In genomic region chr4:105455182-105455581, GRCh38 we compare ENCODE assay signal across 31 cellular contexts.
"Had no signal": no experiment of that assay in that cellular context is flagged by ENCODE, and none has a peak within 500 bp of the region (broad histone marks: within the 10 kb centered on the region; RNA-seq: fewer than 3 reads in every experiment).

No MANE protein-coding gene starts in this region.

- ATAC-seq: activated CD4-positive, CD25-positive, alpha-beta regulatory T cell treated with anti-CD3 and anti-CD28 coated beads, Interleukin-2, amount 50 U/mL, for 24 hours; activated CD8-positive, alpha-beta memory T cell treated with anti-CD3 and anti-CD28 coated beads, Interleukin-2, amount 10 ng/mL, durations not matched to agents 7 days and 5 days; activated CD8-positive, alpha-beta T cell treated with anti-CD3 and anti-CD28 coated beads, Interleukin-2, amount 10 ng/mL, durations not matched to agents 7 days and 5 days; left lung; pancreas; psoas muscle; SK-N-SH treated with all-trans-retinoic acid at 6 μM for 48 hours; T-helper 17 cell; upper lobe of right lung had no signal

- DNase-seq: activated CD4-positive, alpha-beta T cell treated with anti-CD3 and anti-CD28 coated beads, Interleukin-2, amount 10 ng/mL, durations not matched to agents 7 days and 5 days; activated CD8-positive, alpha-beta memory T cell treated with anti-CD3 and anti-CD28 coated beads, Interleukin-2, amount 10 ng/mL, durations not matched to agents 7 days and 5 days; activated CD8-positive, alpha-beta T cell treated with anti-CD3 and anti-CD28 coated beads, Interleukin-2, amount 10 ng/mL, durations not matched to agents 7 days and 5 days; activated effector memory CD4-positive, alpha-beta T cell treated with anti-CD3 and anti-CD28 coated beads, Interleukin-2, amount 50 U/mL, for 16 hours; activated naive CD4-positive, alpha-beta T cell treated with anti-CD3 and anti-CD28 coated beads for 36 hours; activated naive CD8-positive, alpha-beta T cell treated with anti-CD3 and anti-CD28 coated beads, Interleukin-2, amount 10 ng/mL, durations not matched to agents 7 days and 5 days; amniotic stem cell; brain microvascular endothelial cell; central memory CD4-positive, alpha-beta T cell; endodermal cell; esophagus squamous epithelium; foreskin melanocyte; heart right ventricle; kidney glomerular epithelial cell; left lung; naive B cell; nucleus accumbens; pancreas; psoas muscle; stimulated activated CD4-positive, alpha-beta T cell treated with anti-CD3 and anti-CD28 coated beads, Interleukin-15, amount 100 ng/mL, for 24 hours; stimulated activated CD4-positive, alpha-beta T cell treated with anti-CD3 and anti-CD28 coated beads, Interleukin-2, amount 100 ng/mL, for 24 hours; stimulated activated naive CD4-positive, alpha-beta T cell; T-helper 17 cell; T1000; tibial artery; upper lobe of right lung; WERI-Rb-1 had no signal

- H3K27me3 Mint-ChIP-seq: activated CD4-positive, alpha-beta T cell treated with anti-CD3 and anti-CD28 coated beads, Interleukin-2, amount 10 ng/mL, durations not matched to agents 7 days and 5 days; activated CD8-positive, alpha-beta memory T cell treated with anti-CD3 and anti-CD28 coated beads, Interleukin-2, amount 10 ng/mL, durations not matched to agents 7 days and 5 days; activated naive CD8-positive, alpha-beta T cell treated with anti-CD3 and anti-CD28 coated beads, Interleukin-2, amount 10 ng/mL, durations not matched to agents 7 days and 5 days; naive B cell; T-helper 17 cell had no signal

- H3K27ac Mint-ChIP-seq: activated CD4-positive, alpha-beta T cell treated with anti-CD3 and anti-CD28 coated beads, Interleukin-2, amount 10 ng/mL, durations not matched to agents 7 days and 5 days; activated CD8-positive, alpha-beta memory T cell treated with anti-CD3 and anti-CD28 coated beads, Interleukin-2, amount 10 ng/mL, durations not matched to agents 7 days and 5 days; activated CD8-positive, alpha-beta T cell treated with anti-CD3 and anti-CD28 coated beads, Interleukin-2, amount 10 ng/mL, durations not matched to agents 7 days and 5 days; activated naive CD8-positive, alpha-beta T cell treated with anti-CD3 and anti-CD28 coated beads, Interleukin-2, amount 10 ng/mL, durations not matched to agents 7 days and 5 days; mesothelial cell of epicardium; T-helper 17 cell had no signal

- H3K4me1 Mint-ChIP-seq: activated naive CD8-positive, alpha-beta T cell treated with anti-CD3 and anti-CD28 coated beads, Interleukin-2, amount 10 ng/mL, durations not matched to agents 7 days and 5 days; mesothelial cell of epicardium had no signal

- H3K4me3 Mint-ChIP-seq: activated CD4-positive, alpha-beta T cell treated with anti-CD3 and anti-CD28 coated beads, Interleukin-2, amount 10 ng/mL, durations not matched to agents 7 days and 5 days; activated CD8-positive, alpha-beta memory T cell treated with anti-CD3 and anti-CD28 coated beads, Interleukin-2, amount 10 ng/mL, durations not matched to agents 7 days and 5 days; activated CD8-positive, alpha-beta T cell treated with anti-CD3 and anti-CD28 coated beads, Interleukin-2, amount 10 ng/mL, durations not matched to agents 7 days and 5 days; activated naive CD4-positive, alpha-beta T cell treated with anti-CD3 and anti-CD28 coated beads for 36 hours; activated naive CD8-positive, alpha-beta T cell treated with anti-CD3 and anti-CD28 coated beads, Interleukin-2, amount 10 ng/mL, durations not matched to agents 7 days and 5 days; endodermal cell; mesothelial cell of epicardium; naive B cell; neural crest cell; T-helper 17 cell had no signal

- H3K9me3 Mint-ChIP-seq: activated CD4-positive, alpha-beta T cell treated with anti-CD3 and anti-CD28 coated beads, Interleukin-2, amount 10 ng/mL, durations not matched to agents 7 days and 5 days; activated naive CD4-positive, alpha-beta T cell treated with anti-CD3 and anti-CD28 coated beads for 36 hours; mesothelial cell of epicardium; naive B cell; neural crest cell had no signal
